ENCODE assay signal across 18 cellular contexts in genomic region chrX:16603822-16604221, GRCh38. TPM values are rescaled to one million over a fixed set of nuclear protein-coding genes. Genes with fewer than 3 reads are reported as not detected.
DNase-seq lines count a peak whose midpoint lies in the region; ATAC-seq and TF ChIP-seq lines count a peak whose summit lies in the region.
"Had no signal": no experiment of that assay in that cellular context is flagged by ENCODE, and none has a peak within 500 bp of the region (broad histone marks: within the 10 kb centered on the region; RNA-seq: fewer than 3 reads in every experiment).

No MANE protein-coding gene starts in this region.

- H3K4me3 Mint-ChIP-seq in activated T-cell treated with anti-CD3 and anti-CD28 coated beads, Interleukin-2, amount 50 U/mL, for 24 hours = peak overlapping the region; percentile 20
- H3K4me3 Mint-ChIP-seq in T-cell = peak overlapping the region; percentile 55 to 70 (median 61)
- H3K4me3 Mint-ChIP-seq in endothelial cell (ENCODE audit: unreplicated experiment) = no peak overlapping the region
- H3K4me3 Mint-ChIP-seq: activated B cell treated with CpG ODN at 0.5 μM for 24 hours had no signal

- ATAC-seq in T-cell (replicated peaks in 1 of 4) (peak; percentile 58 to 89 (median 86)), HG03442 (IDR thresholded peaks at IDR 0.05; ENCODE audit: unreplicated experiment) (no peak)

- peaks cover 30% of the 10 kb centered on the region for H3K4me1 Mint-ChIP-seq in activated T-cell treated with anti-CD3 and anti-CD28 coated beads, Interleukin-2, amount 50 U/mL, for 24 hours (ENCODE audit: low read depth)
- H3K4me1 Mint-ChIP-seq in T-cell = peaks cover 35 to 45% (median 38%) of the 10 kb centered on the region in 3 donors
- peaks cover 26% of the 10 kb centered on the region for H3K4me1 Mint-ChIP-seq in endothelial cell (ENCODE audit: unreplicated experiment)

- CTCF ChIA-PET in T-cell (lab: Charles Lee) = interaction anchor here in 1 of 2 donors (0.6 kb wide), 1 partner anchor 1247 kb away, joined by 5 read pairs; no protein-coding TSS in a partner anchor

- DNase-seq in activated T-cell treated with anti-CD3 and anti-CD28 coated beads, Interleukin-2, amount 50 U/mL, for 24 hours = no peak
- DNase-seq in activated T-cell treated with anti-CD3 and anti-CD28 coated beads for 4 hours (no peak), T-cell (no peak), endothelial cell (ENCODE audit: low spot score) (no peak), renal cortical epithelial cell (ENCODE audit: low read depth) (peak; percentile 16), DMS79 treated with DMSO at 0.1 percent for 48 hours (lab: John Stamatoyannopoulos, UW) (no peak)
- DNase-seq in stimulated activated CD4-positive, alpha-beta T cell treated with anti-CD3 and anti-CD28 coated beads, Interleukin-4, amount 100 ng/mL, for 24 hours = no peak
- DNase-seq: activated B cell treated with CpG ODN at 0.5 μM for 24 hours; amygdala; DND-41; erythroblast; MM.1S; NCI-H446 treated with DMSO at 0.1 percent for 48 hours; Right ventricle myocardium superior; stimulated activated CD4-positive, alpha-beta T cell treated with anti-CD3 and anti-CD28 coated beads, Interleukin-4, amount 100 ng/mL, for 1 hour had no signal

- H3K9me3 Mint-ChIP-seq in activated T-cell treated with anti-CD3 and anti-CD28 coated beads, Interleukin-2, amount 50 U/mL, for 24 hours = no peaks in the 10 kb centered on the region
- H3K9me3 Mint-ChIP-seq in T-cell (no peaks in the 10 kb centered on the region), endothelial cell (ENCODE audit: unreplicated experiment) (no peaks in the 10 kb centered on the region)
- H3K9me3 Mint-ChIP-seq: activated B cell treated with CpG ODN at 0.5 μM for 24 hours had no signal

- TF ChIP-seq CTCF in endothelial cell (IDR thresholded peaks at IDR 0.05; ENCODE audit: unreplicated experiment) = no peak

- H3K27ac Mint-ChIP-seq in activated T-cell treated with anti-CD3 and anti-CD28 coated beads, Interleukin-2, amount 50 U/mL, for 24 hours = peak overlapping the region; percentile 90
- H3K27ac Mint-ChIP-seq in T-cell = peak overlapping the region; percentile 95 to 97
- H3K27ac Mint-ChIP-seq in endothelial cell (ENCODE audit: unreplicated experiment) = peak overlapping the region; percentile 98
- H3K27ac Mint-ChIP-seq: activated B cell treated with CpG ODN at 0.5 μM for 24 hours had no signal

- POLR2A ChIA-PET in T-cell (lab: Charles Lee) = no interaction called here

- H3K27me3 Mint-ChIP-seq in activated T-cell treated with anti-CD3 and anti-CD28 coated beads, Interleukin-2, amount 50 U/mL, for 24 hours = peaks cover 6% of the 10 kb centered on the region
- peaks cover 0 to 4% of the 10 kb centered on the region in 2 donors for H3K27me3 Mint-ChIP-seq in T-cell
- no peaks in the 10 kb centered on the region for H3K27me3 Mint-ChIP-seq in endothelial cell (ENCODE audit: unreplicated experiment)
- H3K27me3 Mint-ChIP-seq: activated B cell treated with CpG ODN at 0.5 μM for 24 hours had no signal

- H3K36me3 Mint-ChIP-seq in activated T-cell treated with anti-CD3 and anti-CD28 coated beads, Interleukin-2, amount 50 U/mL, for 24 hours (ENCODE audit: low read depth) = no peaks in the 10 kb centered on the region
- no peaks in the 10 kb centered on the region for H3K36me3 Mint-ChIP-seq in T-cell
- peaks cover 4% of the 10 kb centered on the region for H3K36me3 Mint-ChIP-seq in endothelial cell (ENCODE audit: low read depth, unreplicated experiment)

RNA-seq across cellular contexts. Expression of gene S100G, which starts 46.1 kb away (rescaled TPM):
- total RNA-seq in T-cell (not detected), endothelial cell (ENCODE audit: unreplicated experiment) (not detected), renal cortical epithelial cell (not detected in 2 replicates)
- total RNA-seq: activated B cell treated with CpG ODN at 0.5 μM for 24 hours, omental fat pad, Right ventricle myocardium superior, subcutaneous adipose tissue had no signal
